Comparison of ENCODE assay signal across 1 cellular context in the genomic region with DNA sequence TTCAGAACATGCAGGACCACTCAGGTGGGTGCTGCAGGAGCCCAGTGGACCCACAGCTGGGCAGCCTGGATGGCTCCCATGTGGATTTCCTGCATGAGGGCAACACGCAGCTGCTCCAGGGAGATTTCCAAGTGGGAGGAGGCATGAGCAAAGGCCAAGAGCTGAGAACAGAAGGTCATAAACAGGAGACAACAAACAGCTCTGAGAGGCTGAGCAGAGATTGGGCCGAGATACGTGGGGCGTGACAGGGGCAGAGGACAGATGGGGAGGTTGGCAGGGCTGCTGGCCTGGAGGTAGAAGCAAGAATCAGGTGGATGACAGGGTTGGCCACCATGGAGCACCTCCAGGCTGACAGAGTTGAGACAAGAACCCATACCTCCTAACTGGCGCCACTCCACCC.
A peak's percentile ranks its signal among the peaks of the same experiment; 100 is the strongest.
TF ChIP-seq lines count a peak whose summit lies in the region.

No MANE protein-coding gene starts in this region.

TF ChIP-seq in liver, 16 proteins besides CTCF, POLR2A, EP300 and RAD21 (continued from another document):
- TF ChIP-seq JUND (IDR thresholded peaks at IDR 0.05) (peak in 1 of 2 donors; percentile 55), RXRA (IDR thresholded peaks at IDR 0.05) (peak; percentile 67 to 87), YY1 (IDR thresholded peaks at IDR 0.05) (no peak), TAF1 (conservative IDR thresholded peaks at IDR 0.05) (no peak), FOXA1 (IDR thresholded peaks at IDR 0.05) (no peak), SP1 (IDR thresholded peaks at IDR 0.05) (peak; percentile 69), HNF4A (conservative IDR thresholded peaks at IDR 0.05) (peak; percentile 81 to 94), FOXA2 (IDR thresholded peaks at IDR 0.05) (no peak), EGR1 (IDR thresholded peaks at IDR 0.05; ENCODE audit: low read depth in 2 of 2) (peak in 1 of 2 donors; percentile 61), HNF4G (IDR thresholded peaks at IDR 0.05) (peak; percentile 46)
- TF ChIP-seq, protein P1, sequence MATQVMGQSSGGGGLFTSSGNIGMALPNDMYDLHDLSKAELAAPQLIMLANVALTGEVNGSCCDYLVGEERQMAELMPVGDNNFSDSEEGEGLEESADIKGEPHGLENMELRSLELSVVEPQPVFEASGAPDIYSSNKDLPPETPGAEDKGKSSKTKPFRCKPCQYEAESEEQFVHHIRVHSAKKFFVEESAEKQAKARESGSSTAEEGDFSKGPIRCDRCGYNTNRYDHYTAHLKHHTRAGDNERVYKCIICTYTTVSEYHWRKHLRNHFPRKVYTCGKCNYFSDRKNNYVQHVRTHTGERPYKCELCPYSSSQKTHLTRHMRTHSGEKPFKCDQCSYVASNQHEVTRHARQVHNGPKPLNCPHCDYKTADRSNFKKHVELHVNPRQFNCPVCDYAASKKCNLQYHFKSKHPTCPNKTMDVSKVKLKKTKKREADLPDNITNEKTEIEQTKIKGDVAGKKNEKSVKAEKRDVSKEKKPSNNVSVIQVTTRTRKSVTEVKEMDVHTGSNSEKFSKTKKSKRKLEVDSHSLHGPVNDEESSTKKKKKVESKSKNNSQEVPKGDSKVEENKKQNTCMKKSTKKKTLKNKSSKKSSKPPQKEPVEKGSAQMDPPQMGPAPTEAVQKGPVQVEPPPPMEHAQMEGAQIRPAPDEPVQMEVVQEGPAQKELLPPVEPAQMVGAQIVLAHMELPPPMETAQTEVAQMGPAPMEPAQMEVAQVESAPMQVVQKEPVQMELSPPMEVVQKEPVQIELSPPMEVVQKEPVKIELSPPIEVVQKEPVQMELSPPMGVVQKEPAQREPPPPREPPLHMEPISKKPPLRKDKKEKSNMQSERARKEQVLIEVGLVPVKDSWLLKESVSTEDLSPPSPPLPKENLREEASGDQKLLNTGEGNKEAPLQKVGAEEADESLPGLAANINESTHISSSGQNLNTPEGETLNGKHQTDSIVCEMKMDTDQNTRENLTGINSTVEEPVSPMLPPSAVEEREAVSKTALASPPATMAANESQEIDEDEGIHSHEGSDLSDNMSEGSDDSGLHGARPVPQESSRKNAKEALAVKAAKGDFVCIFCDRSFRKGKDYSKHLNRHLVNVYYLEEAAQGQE (IDR thresholded peaks at IDR 0.05) = peak; percentile 89
- TF ChIP-seq, protein P2, sequence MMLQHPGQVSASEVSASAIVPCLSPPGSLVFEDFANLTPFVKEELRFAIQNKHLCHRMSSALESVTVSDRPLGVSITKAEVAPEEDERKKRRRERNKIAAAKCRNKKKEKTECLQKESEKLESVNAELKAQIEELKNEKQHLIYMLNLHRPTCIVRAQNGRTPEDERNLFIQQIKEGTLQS (IDR thresholded peaks at IDR 0.05) = no peak
- TF ChIP-seq, protein P3, sequence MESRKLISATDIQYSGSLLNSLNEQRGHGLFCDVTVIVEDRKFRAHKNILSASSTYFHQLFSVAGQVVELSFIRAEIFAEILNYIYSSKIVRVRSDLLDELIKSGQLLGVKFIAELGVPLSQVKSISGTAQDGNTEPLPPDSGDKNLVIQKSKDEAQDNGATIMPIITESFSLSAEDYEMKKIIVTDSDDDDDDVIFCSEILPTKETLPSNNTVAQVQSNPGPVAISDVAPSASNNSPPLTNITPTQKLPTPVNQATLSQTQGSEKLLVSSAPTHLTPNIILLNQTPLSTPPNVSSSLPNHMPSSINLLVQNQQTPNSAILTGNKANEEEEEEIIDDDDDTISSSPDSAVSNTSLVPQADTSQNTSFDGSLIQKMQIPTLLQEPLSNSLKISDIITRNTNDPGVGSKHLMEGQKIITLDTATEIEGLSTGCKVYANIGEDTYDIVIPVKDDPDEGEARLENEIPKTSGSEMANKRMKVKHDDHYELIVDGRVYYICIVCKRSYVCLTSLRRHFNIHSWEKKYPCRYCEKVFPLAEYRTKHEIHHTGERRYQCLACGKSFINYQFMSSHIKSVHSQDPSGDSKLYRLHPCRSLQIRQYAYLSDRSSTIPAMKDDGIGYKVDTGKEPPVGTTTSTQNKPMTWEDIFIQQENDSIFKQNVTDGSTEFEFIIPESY (IDR thresholded peaks at IDR 0.05) = no peak
- TF ChIP-seq, protein P4, sequence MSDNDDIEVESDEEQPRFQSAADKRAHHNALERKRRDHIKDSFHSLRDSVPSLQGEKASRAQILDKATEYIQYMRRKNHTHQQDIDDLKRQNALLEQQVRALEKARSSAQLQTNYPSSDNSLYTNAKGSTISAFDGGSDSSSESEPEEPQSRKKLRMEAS (IDR thresholded peaks at IDR 0.05) = no peak
